ENCODE assay signal across 2 cellular contexts in the genomic region with DNA sequence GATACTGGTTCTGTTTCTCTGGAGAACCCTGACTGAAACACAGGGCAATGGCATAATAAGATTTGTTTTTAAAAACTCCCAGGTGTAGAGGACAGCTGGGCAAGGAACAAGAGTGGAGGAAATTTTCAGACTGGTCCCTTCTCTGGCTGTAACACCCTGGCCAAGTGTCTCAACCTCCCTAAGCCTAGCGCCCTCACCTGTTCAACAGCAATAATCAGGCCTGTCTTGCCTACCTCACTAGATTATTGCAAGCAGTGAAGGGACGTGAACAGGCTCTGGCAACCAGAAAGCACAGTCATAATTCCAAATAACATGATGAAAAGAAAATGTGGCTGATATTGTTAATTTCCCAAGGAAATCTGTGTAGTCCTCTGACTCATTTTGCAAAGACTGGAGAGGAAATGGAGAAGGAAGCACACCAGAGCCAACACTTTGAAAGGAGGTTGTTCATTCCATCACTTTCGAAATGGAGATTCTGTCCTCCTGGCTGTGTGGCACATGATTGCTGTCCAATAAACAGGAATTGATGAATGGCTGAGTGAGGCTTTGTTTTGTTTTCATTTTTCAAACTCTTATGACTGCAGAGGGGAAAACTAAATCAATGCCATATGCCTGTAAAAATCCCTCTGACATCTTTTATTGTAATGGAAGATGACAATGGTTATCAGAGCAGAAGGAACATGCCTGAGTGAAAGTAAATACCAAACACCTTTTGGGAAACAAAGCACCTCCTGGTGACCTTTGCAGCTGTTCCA.
TF ChIP-seq lines count a peak whose summit lies in the region.

No MANE protein-coding gene starts in this region.

TF ChIP-seq in HCT116, 20 proteins besides CTCF, POLR2A, EP300 and RAD21 (continued from another document):
- TF ChIP-seq, protein P1, sequence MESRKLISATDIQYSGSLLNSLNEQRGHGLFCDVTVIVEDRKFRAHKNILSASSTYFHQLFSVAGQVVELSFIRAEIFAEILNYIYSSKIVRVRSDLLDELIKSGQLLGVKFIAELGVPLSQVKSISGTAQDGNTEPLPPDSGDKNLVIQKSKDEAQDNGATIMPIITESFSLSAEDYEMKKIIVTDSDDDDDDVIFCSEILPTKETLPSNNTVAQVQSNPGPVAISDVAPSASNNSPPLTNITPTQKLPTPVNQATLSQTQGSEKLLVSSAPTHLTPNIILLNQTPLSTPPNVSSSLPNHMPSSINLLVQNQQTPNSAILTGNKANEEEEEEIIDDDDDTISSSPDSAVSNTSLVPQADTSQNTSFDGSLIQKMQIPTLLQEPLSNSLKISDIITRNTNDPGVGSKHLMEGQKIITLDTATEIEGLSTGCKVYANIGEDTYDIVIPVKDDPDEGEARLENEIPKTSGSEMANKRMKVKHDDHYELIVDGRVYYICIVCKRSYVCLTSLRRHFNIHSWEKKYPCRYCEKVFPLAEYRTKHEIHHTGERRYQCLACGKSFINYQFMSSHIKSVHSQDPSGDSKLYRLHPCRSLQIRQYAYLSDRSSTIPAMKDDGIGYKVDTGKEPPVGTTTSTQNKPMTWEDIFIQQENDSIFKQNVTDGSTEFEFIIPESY (IDR thresholded peaks at IDR 0.05; ENCODE audit: extremely low read depth, insufficient replicate concordance, low read length): no peak
- TF ChIP-seq, protein P2, sequence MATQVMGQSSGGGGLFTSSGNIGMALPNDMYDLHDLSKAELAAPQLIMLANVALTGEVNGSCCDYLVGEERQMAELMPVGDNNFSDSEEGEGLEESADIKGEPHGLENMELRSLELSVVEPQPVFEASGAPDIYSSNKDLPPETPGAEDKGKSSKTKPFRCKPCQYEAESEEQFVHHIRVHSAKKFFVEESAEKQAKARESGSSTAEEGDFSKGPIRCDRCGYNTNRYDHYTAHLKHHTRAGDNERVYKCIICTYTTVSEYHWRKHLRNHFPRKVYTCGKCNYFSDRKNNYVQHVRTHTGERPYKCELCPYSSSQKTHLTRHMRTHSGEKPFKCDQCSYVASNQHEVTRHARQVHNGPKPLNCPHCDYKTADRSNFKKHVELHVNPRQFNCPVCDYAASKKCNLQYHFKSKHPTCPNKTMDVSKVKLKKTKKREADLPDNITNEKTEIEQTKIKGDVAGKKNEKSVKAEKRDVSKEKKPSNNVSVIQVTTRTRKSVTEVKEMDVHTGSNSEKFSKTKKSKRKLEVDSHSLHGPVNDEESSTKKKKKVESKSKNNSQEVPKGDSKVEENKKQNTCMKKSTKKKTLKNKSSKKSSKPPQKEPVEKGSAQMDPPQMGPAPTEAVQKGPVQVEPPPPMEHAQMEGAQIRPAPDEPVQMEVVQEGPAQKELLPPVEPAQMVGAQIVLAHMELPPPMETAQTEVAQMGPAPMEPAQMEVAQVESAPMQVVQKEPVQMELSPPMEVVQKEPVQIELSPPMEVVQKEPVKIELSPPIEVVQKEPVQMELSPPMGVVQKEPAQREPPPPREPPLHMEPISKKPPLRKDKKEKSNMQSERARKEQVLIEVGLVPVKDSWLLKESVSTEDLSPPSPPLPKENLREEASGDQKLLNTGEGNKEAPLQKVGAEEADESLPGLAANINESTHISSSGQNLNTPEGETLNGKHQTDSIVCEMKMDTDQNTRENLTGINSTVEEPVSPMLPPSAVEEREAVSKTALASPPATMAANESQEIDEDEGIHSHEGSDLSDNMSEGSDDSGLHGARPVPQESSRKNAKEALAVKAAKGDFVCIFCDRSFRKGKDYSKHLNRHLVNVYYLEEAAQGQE (IDR thresholded peaks at IDR 0.05; ENCODE audit: low read depth): no peak
- no peak for TF ChIP-seq JUND (IDR thresholded peaks at IDR 0.05)

TF ChIP-seq in WTC11, 78 proteins besides CTCF, POLR2A, EP300 and RAD21 (continued from another document):
- TF ChIP-seq, protein P3, sequence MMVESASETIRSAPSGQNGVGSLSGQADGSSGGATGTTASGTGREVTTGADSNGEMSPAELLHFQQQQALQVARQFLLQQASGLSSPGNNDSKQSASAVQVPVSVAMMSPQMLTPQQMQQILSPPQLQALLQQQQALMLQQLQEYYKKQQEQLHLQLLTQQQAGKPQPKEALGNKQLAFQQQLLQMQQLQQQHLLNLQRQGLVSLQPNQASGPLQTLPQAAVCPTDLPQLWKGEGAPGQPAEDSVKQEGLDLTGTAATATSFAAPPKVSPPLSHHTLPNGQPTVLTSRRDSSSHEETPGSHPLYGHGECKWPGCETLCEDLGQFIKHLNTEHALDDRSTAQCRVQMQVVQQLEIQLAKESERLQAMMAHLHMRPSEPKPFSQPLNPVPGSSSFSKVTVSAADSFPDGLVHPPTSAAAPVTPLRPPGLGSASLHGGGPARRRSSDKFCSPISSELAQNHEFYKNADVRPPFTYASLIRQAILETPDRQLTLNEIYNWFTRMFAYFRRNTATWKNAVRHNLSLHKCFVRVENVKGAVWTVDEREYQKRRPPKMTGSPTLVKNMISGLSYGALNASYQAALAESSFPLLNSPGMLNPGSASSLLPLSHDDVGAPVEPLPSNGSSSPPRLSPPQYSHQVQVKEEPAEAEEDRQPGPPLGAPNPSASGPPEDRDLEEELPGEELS (CRISPR knock-in tag; IDR thresholded peaks at IDR 0.05): no peak
- TF ChIP-seq, protein P4, sequence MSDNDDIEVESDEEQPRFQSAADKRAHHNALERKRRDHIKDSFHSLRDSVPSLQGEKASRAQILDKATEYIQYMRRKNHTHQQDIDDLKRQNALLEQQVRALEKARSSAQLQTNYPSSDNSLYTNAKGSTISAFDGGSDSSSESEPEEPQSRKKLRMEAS (CRISPR knock-in tag; IDR thresholded peaks at IDR 0.05): no peak
- TF ChIP-seq, protein P5, sequence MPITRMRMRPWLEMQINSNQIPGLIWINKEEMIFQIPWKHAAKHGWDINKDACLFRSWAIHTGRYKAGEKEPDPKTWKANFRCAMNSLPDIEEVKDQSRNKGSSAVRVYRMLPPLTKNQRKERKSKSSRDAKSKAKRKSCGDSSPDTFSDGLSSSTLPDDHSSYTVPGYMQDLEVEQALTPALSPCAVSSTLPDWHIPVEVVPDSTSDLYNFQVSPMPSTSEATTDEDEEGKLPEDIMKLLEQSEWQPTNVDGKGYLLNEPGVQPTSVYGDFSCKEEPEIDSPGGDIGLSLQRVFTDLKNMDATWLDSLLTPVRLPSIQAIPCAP (CRISPR knock-in tag; IDR thresholded peaks at IDR 0.05): no peak
- TF ChIP-seq, protein P6, sequence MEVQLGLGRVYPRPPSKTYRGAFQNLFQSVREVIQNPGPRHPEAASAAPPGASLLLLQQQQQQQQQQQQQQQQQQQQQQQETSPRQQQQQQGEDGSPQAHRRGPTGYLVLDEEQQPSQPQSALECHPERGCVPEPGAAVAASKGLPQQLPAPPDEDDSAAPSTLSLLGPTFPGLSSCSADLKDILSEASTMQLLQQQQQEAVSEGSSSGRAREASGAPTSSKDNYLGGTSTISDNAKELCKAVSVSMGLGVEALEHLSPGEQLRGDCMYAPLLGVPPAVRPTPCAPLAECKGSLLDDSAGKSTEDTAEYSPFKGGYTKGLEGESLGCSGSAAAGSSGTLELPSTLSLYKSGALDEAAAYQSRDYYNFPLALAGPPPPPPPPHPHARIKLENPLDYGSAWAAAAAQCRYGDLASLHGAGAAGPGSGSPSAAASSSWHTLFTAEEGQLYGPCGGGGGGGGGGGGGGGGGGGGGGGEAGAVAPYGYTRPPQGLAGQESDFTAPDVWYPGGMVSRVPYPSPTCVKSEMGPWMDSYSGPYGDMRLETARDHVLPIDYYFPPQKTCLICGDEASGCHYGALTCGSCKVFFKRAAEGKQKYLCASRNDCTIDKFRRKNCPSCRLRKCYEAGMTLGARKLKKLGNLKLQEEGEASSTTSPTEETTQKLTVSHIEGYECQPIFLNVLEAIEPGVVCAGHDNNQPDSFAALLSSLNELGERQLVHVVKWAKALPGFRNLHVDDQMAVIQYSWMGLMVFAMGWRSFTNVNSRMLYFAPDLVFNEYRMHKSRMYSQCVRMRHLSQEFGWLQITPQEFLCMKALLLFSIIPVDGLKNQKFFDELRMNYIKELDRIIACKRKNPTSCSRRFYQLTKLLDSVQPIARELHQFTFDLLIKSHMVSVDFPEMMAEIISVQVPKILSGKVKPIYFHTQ (CRISPR knock-in tag; IDR thresholded peaks at IDR 0.05): no peak
- TF ChIP-seq, protein P7, sequence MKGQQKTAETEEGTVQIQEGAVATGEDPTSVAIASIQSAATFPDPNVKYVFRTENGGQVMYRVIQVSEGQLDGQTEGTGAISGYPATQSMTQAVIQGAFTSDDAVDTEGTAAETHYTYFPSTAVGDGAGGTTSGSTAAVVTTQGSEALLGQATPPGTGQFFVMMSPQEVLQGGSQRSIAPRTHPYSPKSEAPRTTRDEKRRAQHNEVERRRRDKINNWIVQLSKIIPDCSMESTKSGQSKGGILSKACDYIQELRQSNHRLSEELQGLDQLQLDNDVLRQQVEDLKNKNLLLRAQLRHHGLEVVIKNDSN (CRISPR knock-in tag; IDR thresholded peaks at IDR 0.05): no peak
- TF ChIP-seq ZNF121 (CRISPR knock-in tag; IDR thresholded peaks at IDR 0.05) (no peak), MXD4 (CRISPR knock-in tag; IDR thresholded peaks at IDR 0.05; ENCODE audit: borderline replicate concordance) (no peak), NFE2L1 (CRISPR knock-in tag; IDR thresholded peaks at IDR 0.05) (no peak), NR2C2 (CRISPR knock-in tag; IDR thresholded peaks at IDR 0.05) (no peak)
- TF ChIP-seq, protein P8, sequence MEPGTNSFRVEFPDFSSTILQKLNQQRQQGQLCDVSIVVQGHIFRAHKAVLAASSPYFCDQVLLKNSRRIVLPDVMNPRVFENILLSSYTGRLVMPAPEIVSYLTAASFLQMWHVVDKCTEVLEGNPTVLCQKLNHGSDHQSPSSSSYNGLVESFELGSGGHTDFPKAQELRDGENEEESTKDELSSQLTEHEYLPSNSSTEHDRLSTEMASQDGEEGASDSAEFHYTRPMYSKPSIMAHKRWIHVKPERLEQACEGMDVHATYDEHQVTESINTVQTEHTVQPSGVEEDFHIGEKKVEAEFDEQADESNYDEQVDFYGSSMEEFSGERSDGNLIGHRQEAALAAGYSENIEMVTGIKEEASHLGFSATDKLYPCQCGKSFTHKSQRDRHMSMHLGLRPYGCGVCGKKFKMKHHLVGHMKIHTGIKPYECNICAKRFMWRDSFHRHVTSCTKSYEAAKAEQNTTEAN (CRISPR knock-in tag; IDR thresholded peaks at IDR 0.05): no peak
- TF ChIP-seq, protein P9, sequence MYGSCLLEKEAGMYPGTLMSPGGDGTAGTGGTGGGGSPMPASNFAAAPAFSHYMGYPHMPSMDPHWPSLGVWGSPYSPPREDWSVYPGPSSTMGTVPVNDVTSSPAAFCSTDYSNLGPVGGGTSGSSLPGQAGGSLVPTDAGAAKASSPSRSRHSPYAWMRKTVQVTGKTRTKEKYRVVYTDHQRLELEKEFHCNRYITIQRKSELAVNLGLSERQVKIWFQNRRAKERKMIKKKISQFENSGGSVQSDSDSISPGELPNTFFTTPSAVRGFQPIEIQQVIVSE (CRISPR knock-in tag; IDR thresholded peaks at IDR 0.05; ENCODE audit: borderline replicate concordance): no peak
TF ChIP-seq in WTC11: peak in this region for 0.
